ENCODE assay signal across 8 cellular contexts in genomic region chr17:7313890-7314718, GRCh38. TPM values are rescaled to one million over a fixed set of nuclear protein-coding genes. Genes with fewer than 3 reads are reported as not detected.
DNase-seq lines count a peak whose midpoint lies in the region; ATAC-seq and TF ChIP-seq lines count a peak whose summit lies in the region.

No MANE protein-coding gene starts in this region.

- H3K4me3 ChIP-seq in Caco-2 (ENCODE audit: low read depth, low read length) (peak overlapping the region; percentile 82), neural cell (ENCODE audit: low read length) (peak overlapping the region; percentile 83)

- peak overlapping the region; percentile 81 for H3K9ac ChIP-seq in neural cell (ENCODE audit: low read length)

- H3K9me2 ChIP-seq in neural cell (ENCODE audit: insufficient read depth, low read length) = no peaks in the 10 kb centered on the region

- CTCF ChIA-PET in Caco-2 (lab: Charles Lee) = interaction anchor here (0.9 kb wide), 1 partner anchor 16 kb away, joined by 3 read pairs; no protein-coding TSS in a partner anchor

- peaks cover 4% of the 10 kb centered on the region for H4K20me1 ChIP-seq in neural cell (ENCODE audit: insufficient read depth)

- H3F3A ChIP-seq in neural cell (ENCODE audit: insufficient read depth, low read length, poor library complexity, severe bottlenecking) = no peaks in the 10 kb centered on the region

- peak overlapping the region; percentile 95 for H3K4me2 ChIP-seq in neural cell (ENCODE audit: low read length)

- DNase-seq in Caco-2 = no peak
- peak; percentile 57 for DNase-seq in NAMALWA (ENCODE audit: low spot score)
- DNase-seq in hypothalamus (lab: John Stamatoyannopoulos, UW) = no peak
- DNase-seq in left colon = no peak
- no peak for DNase-seq in T1000 (lab: John Stamatoyannopoulos, UW)

- intact Hi-C loops in Caco-2 (cut with micrococcal nuclease; ENCODE audit: unreplicated experiment) = loop anchor here (2.0 kb wide), 1 partner anchor 15 kb away; the partner anchor contains the start of gene NEURL4
- intact Hi-C loops in dendritic cell treated with granulocyte-macrophage colony-stimulating factor and Interleukin-4, amounts not matched to agents 40 ng/mL and 50 ng/mL, for 4 days (cut with micrococcal nuclease) = no loop called here
- intact Hi-C loops in left colon (cut with DNase I, micrococcal nuclease) = no loop called here

- H3K36me3 ChIP-seq in Caco-2 (ENCODE audit: control insufficient read depth, insufficient read depth, low read length) (peaks cover 5% of the 10 kb centered on the region), neural cell (ENCODE audit: insufficient read depth, low read length) (no peaks in the 10 kb centered on the region)

- H3K9me3 ChIP-seq in Caco-2 = no peaks in the 10 kb centered on the region
- no peaks in the 10 kb centered on the region for H3K9me3 ChIP-seq in neural cell (ENCODE audit: low read length)

- H3K27me3 Mint-ChIP-seq in Caco-2 (ENCODE audit: insufficient read depth, unreplicated experiment) = no peaks in the 10 kb centered on the region
- no peaks in the 10 kb centered on the region for H3K27me3 Mint-ChIP-seq in dendritic cell treated with granulocyte-macrophage colony-stimulating factor and Interleukin-4, amounts not matched to agents 40 ng/mL and 50 ng/mL, for 4 days

- TF ChIP-seq EP300 in neural cell (conservative IDR thresholded peaks at IDR 0.05; ENCODE audit: poor library complexity, severe bottlenecking) = no peak

- H2AFZ ChIP-seq in neural cell (ENCODE audit: low read depth, low read length) = no peak overlapping the region

- H3K4me1 Mint-ChIP-seq in Caco-2 (ENCODE audit: low read depth, unreplicated experiment) = peaks cover 23% of the 10 kb centered on the region
- H3K4me1 Mint-ChIP-seq in dendritic cell treated with granulocyte-macrophage colony-stimulating factor and Interleukin-4, amounts not matched to agents 40 ng/mL and 50 ng/mL, for 4 days (ENCODE audit: low read depth) = peaks cover 75% of the 10 kb centered on the region

- H3K27ac Mint-ChIP-seq in Caco-2 (ENCODE audit: unreplicated experiment) = peak overlapping the region; percentile 21
- peak overlapping the region; percentile 91 for H3K27ac Mint-ChIP-seq in dendritic cell treated with granulocyte-macrophage colony-stimulating factor and Interleukin-4, amounts not matched to agents 40 ng/mL and 50 ng/mL, for 4 days

- no peak for ATAC-seq in left colon
- no peak for ATAC-seq in HG03139 (IDR thresholded peaks at IDR 0.05; ENCODE audit: unreplicated experiment)

- H3K27ac ChIP-seq in neural cell (ENCODE audit: low read length) = peak overlapping the region; percentile 87

- no peak for TF ChIP-seq RAD21 in neural cell (conservative IDR thresholded peaks at IDR 0.05)

- POLR2A ChIA-PET in Caco-2 (lab: Charles Lee) = interaction anchor here (0.6 to 1.1 kb wide), 2 partner anchors 15 to 31 kb away, joined by 3 to 7 read pairs (median 3); partner anchors contain the start of gene NEURL4

- peaks cover 58% of the 10 kb centered on the region for H3K36me3 Mint-ChIP-seq in Caco-2 (ENCODE audit: insufficient read depth, unreplicated experiment)
- peaks cover 97% of the 10 kb centered on the region for H3K36me3 Mint-ChIP-seq in dendritic cell treated with granulocyte-macrophage colony-stimulating factor and Interleukin-4, amounts not matched to agents 40 ng/mL and 50 ng/mL, for 4 days (ENCODE audit: low read depth)

- TSS peak; percentile 76 for BruUV-seq in Caco-2 (replicated peaks; lab: Mats Ljungman, UMichigan)

- H3K27me3 ChIP-seq in Caco-2 (replicated peaks; ENCODE audit: control insufficient read depth, insufficient read depth, low read length) = no peaks in the 10 kb centered on the region
- H3K27me3 ChIP-seq in neural cell (ENCODE audit: insufficient read depth, low read depth, low read length) = no peaks in the 10 kb centered on the region

- H3K4me3 Mint-ChIP-seq in Caco-2 (ENCODE audit: unreplicated experiment) = peak overlapping the region; percentile 82
- peak overlapping the region; percentile 85 for H3K4me3 Mint-ChIP-seq in dendritic cell treated with granulocyte-macrophage colony-stimulating factor and Interleukin-4, amounts not matched to agents 40 ng/mL and 50 ng/mL, for 4 days

- TF ChIP-seq CTCF in Caco-2 (IDR thresholded peaks at IDR 0.05; ENCODE audit: insufficient read depth in 1 of 2, low read depth in 1 of 2, low read length in 1 of 2, severe bottlenecking in 1 of 2, unreplicated experiment in 1 of 2) (no peak), neural cell (IDR thresholded peaks at IDR 0.05; ENCODE audit: poor library complexity, severe bottlenecking) (no peak)

- H3K9me3 Mint-ChIP-seq in Caco-2 (ENCODE audit: unreplicated experiment) = no peaks in the 10 kb centered on the region
- no peaks in the 10 kb centered on the region for H3K9me3 Mint-ChIP-seq in dendritic cell treated with granulocyte-macrophage colony-stimulating factor and Interleukin-4, amounts not matched to agents 40 ng/mL and 50 ng/mL, for 4 days

- H3K4me1 ChIP-seq in Caco-2 = peaks cover 4% of the 10 kb centered on the region; the same call in 1 of the 2 replicates

- H3K79me2 ChIP-seq in neural cell (replicated peaks; ENCODE audit: insufficient read depth, low read length) = peaks cover 31% of the 10 kb centered on the region

TF ChIP-seq in neural cell, 6 proteins besides CTCF, POLR2A, EP300 and RAD21:
- TF ChIP-seq TAF1 (IDR thresholded peaks at IDR 0.05; ENCODE audit: low read depth) (no peak), REST (IDR thresholded peaks at IDR 0.05; ENCODE audit: borderline replicate concordance) (no peak), MXI1 (conservative IDR thresholded peaks at IDR 0.05; ENCODE audit: poor library complexity, severe bottlenecking) (no peak)

RNA-seq across cellular contexts. Expression of gene GPS2, which starts 1.1 kb away (rescaled TPM):
- total RNA-seq in Caco-2 (2022) = 36.0 and 39.2 TPM in 2 replicates
- 108 and 116 TPM in 2 replicates for polyA plus RNA-seq in neural cell
- 50.1 and 59.2 TPM in 2 replicates for polyA minus RNA-seq in neural cell
- 10 to 100 TPM; 71.2 to 72.4 TPM for total RNA-seq in left colon

RNA-seq across cellular contexts. Expression of gene EIF5A, which starts 6.7 kb away (rescaled TPM):
- 345 and 388 TPM in 2 replicates for total RNA-seq in Caco-2 (2022)
- 164 and 178 TPM in 2 replicates for polyA plus RNA-seq in neural cell
- polyA minus RNA-seq in neural cell = 129 and 130 TPM in 2 replicates
- 100 to 1,000 TPM; 330 to 413 TPM for total RNA-seq in left colon

RNA-seq across cellular contexts. Expression of gene NEURL4, which starts 15.0 kb away (rescaled TPM):
- total RNA-seq in Caco-2 (2022) = 29.5 and 31.1 TPM in 2 replicates
- polyA plus RNA-seq in neural cell = 58.4 and 61.0 TPM in 2 replicates
- 56.1 and 69.1 TPM in 2 replicates for polyA minus RNA-seq in neural cell
- total RNA-seq in left colon = 10 to 100 TPM; 32.7 to 44.5 TPM

RNA-seq across cellular contexts. Expression of gene YBX2, which starts 19.7 kb away (rescaled TPM):
- 21.1 and 27.6 TPM in 2 replicates for total RNA-seq in Caco-2 (2022)
- 1.8 and 2.1 TPM in 2 replicates for polyA plus RNA-seq in neural cell
- polyA minus RNA-seq in neural cell = 1.7 TPM in 2 replicates
- total RNA-seq in left colon = 10 to 100 TPM; 19.7 to 23.6 TPM

RNA-seq across cellular contexts. Expression of gene ACAP1, which starts 22.2 kb away (rescaled TPM):
- 1.6 TPM in 1 of 2 replicates, not detected in the other for total RNA-seq in Caco-2 (2022)
- 0.66 and 9.2 TPM in 2 replicates for polyA plus RNA-seq in neural cell
- polyA minus RNA-seq in neural cell = not detected in 2 replicates
- 1 to 10 TPM; 4.1 to 9.0 TPM for total RNA-seq in left colon
